28 cellular contexts compared by ENCODE assay signal in the genomic region with DNA sequence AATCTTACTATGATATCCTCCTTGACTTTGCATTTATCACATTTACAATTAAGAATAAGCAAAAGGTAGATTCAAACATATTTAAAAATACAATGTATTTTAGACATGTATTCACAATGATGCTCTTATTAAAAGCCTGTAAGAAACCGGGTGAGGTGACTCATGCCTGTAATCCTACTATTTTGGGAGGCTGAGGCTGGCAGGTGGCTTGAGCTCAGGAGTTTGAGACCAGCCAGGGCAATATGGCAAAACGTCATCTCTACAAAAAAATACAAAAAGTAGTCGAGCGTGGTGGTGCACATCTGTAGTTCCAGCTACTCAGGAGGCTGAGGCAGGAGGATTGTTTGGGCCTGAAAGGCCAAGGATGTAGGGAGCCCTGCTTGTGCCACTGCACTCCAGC.
"Had no signal": no experiment of that assay in that cellular context is flagged by ENCODE, and none has a peak within 500 bp of the region (broad histone marks: within the 10 kb centered on the region; RNA-seq: fewer than 3 reads in every experiment).

No MANE protein-coding gene starts in this region.

- H3K4me3 ChIP-seq: K562, MG63, SJCRH30, SK-N-MC had no signal

- DNase-seq: Kasumi-1, KG1, MG63, NCI-H1092, NCI-H1105, NCI-H1417 treated with DMSO at 0.1 percent for 48 hours, NCI-H1436 treated with DMSO at 0.1 percent for 48 hours, NCI-H1694 treated with DMSO at 0.1 percent for 48 hours, NCI-H187 treated with DMSO at 0.1 percent for 48 hours, NCI-H2029, NCI-H2081, NCI-H2227 treated with DMSO at 0.1 percent for 48 hours, NCI-H446 treated with DMSO at 0.1 percent for 48 hours, NCI-H510A, NCI-H526, NCI-H774, OCI-M1, PC-3, SHP77, SIG-M5, SJCRH30, SW 1271, T-helper 1 cell had no signal

- H3K36me3 ChIP-seq: MG63, SJCRH30 had no signal

- H3K27me3 ChIP-seq: MG63, SJCRH30 had no signal

- H3K27ac ChIP-seq: RWPE1, SJCRH30, SK-N-MC had no signal

- ATAC-seq: K562, PC-3, Right ventricle myocardium inferior, SK-N-SH treated with all-trans-retinoic acid at 6 μM for 48 hours had no signal

- H3K9me3 ChIP-seq: MG63, SJCRH30 had no signal

- H3K4me1 ChIP-seq: SJCRH30 had no signal
